ENCODE assay signal across 11 cellular contexts in the genomic region with DNA sequence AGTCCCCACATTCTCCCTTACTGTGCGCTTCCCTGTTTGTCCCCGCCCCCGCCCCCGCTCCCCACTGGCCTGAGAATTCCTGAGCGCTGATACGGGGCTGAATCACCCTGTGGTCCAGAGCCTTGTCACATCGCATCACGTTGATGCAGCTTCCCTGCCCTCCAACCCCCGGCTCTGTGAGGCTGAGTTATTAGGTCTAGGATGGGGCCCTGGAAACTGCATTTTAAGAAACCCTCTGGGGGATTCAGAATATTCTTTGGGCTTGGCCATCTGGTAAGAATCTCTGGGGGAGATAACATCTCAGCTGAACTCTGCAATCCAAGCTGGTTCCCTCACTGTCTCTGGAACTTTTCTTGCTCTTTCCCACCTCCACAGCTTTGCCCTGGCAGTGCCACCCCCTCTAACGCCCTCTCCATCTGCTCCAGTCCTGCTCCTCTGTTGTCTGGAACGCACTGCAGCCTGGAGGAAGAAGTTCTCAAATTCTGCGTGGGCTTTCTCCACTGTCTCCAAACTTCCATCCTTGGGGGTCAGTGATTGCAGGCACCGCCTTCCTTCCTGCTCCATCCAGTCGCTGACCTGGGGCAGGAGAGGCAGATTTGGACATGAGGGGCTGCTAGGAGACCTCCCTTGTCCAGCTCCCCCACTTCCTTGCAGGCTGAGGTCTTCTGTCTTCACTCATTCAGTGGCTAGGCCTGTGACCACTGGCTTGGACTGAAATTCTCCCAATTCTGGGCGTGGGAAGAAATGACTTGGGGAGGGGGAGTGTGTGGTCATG. TPM values are rescaled to one million over a fixed set of nuclear protein-coding genes. Genes with fewer than 3 reads are reported as not detected.
A peak's percentile ranks its signal among the peaks of the same experiment; 100 is the strongest.
DNase-seq lines count a peak whose midpoint lies in the region; ATAC-seq and TF ChIP-seq lines count a peak whose summit lies in the region.
"Had no signal": no experiment of that assay in that cellular context is flagged by ENCODE, and none has a peak within 500 bp of the region (broad histone marks: within the 10 kb centered on the region; RNA-seq: fewer than 3 reads in every experiment).

No MANE protein-coding gene starts in this region.

- peak overlapping the region; percentile 85 for H3K27ac Mint-ChIP-seq in chondrocyte (ENCODE audit: unreplicated experiment)
- peak overlapping the region in 1 of 7 donors; percentile 30 for H3K27ac Mint-ChIP-seq in CD14-positive monocyte
- H3K27ac Mint-ChIP-seq: activated naive CD4-positive, alpha-beta T cell treated with anti-CD3 and anti-CD28 coated beads, Interleukin-2, amount 50 U/mL, for 24 hours had no signal

- no peaks in the 10 kb centered on the region for H3K27me3 Mint-ChIP-seq in chondrocyte (ENCODE audit: low read depth)
- H3K27me3 Mint-ChIP-seq in CD14-positive monocyte (ENCODE audit: low read depth in 3 of 3): peaks cover 2 to 8% (median 6%) of the 10 kb centered on the region in 3 donors
- H3K27me3 Mint-ChIP-seq: activated naive CD4-positive, alpha-beta T cell treated with anti-CD3 and anti-CD28 coated beads, Interleukin-2, amount 50 U/mL, for 24 hours had no signal

- DNase-seq in A172 (ENCODE audit: low spot score) (peak; percentile 95), HS-5 (ENCODE audit: low read depth) (peak; percentile 94), chondrocyte (ENCODE audit: low spot score) (peak; percentile 54), left kidney (ENCODE audit: low read depth, low spot score) (peak; percentile 38), CD14-positive monocyte (ENCODE audit: low spot score) (no peak), NCI-H1105 treated with DMSO at 0.1 percent for 48 hours (lab: John Stamatoyannopoulos, UW) (no peak)

- ATAC-seq in GM21737 (IDR thresholded peaks at IDR 0.05; ENCODE audit: unreplicated experiment): no peak
- no peak for ATAC-seq in GM19023 (IDR thresholded peaks at IDR 0.05; ENCODE audit: unreplicated experiment)

- TF ChIP-seq CTCF in chondrocyte (IDR thresholded peaks at IDR 0.05): peak; percentile 30
- TF ChIP-seq CTCF in CD14-positive monocyte (IDR thresholded peaks at IDR 0.05): no peak

- H3K4me3 Mint-ChIP-seq in chondrocyte (ENCODE audit: unreplicated experiment) (no peak overlapping the region), CD14-positive monocyte (peak overlapping the region in 1 of 2 donors; percentile 10)
- H3K4me3 Mint-ChIP-seq: activated naive CD4-positive, alpha-beta T cell treated with anti-CD3 and anti-CD28 coated beads, Interleukin-2, amount 50 U/mL, for 24 hours; IgD-negative memory B cell had no signal

- no peaks in the 10 kb centered on the region for H3K36me3 Mint-ChIP-seq in chondrocyte (ENCODE audit: low read depth)
- H3K36me3 Mint-ChIP-seq in CD14-positive monocyte: no peaks in the 10 kb centered on the region
- H3K36me3 Mint-ChIP-seq: activated naive CD4-positive, alpha-beta T cell treated with anti-CD3 and anti-CD28 coated beads, Interleukin-2, amount 50 U/mL, for 24 hours; IgD-negative memory B cell had no signal

- no peaks in the 10 kb centered on the region for H3K9me3 Mint-ChIP-seq in chondrocyte (ENCODE audit: low read depth)
- peaks cover 0 to 2% (median 0%) of the 10 kb centered on the region in 7 donors for H3K9me3 Mint-ChIP-seq in CD14-positive monocyte
- H3K9me3 Mint-ChIP-seq: activated naive CD4-positive, alpha-beta T cell treated with anti-CD3 and anti-CD28 coated beads, Interleukin-2, amount 50 U/mL, for 24 hours; IgD-negative memory B cell had no signal

- intact Hi-C loops in CD14-positive monocyte (cut with micrococcal nuclease): no loop called here

- peaks cover 28% of the 10 kb centered on the region for H3K4me1 Mint-ChIP-seq in chondrocyte (ENCODE audit: low read depth)
- H3K4me1 Mint-ChIP-seq in CD14-positive monocyte: peaks cover 20% of the 10 kb centered on the region
- H3K4me1 Mint-ChIP-seq: activated naive CD4-positive, alpha-beta T cell treated with anti-CD3 and anti-CD28 coated beads, Interleukin-2, amount 50 U/mL, for 24 hours had no signal

RNA-seq across cellular contexts. Expression of gene KIAA1755, which starts 42.6 kb away (rescaled TPM):
- total RNA-seq in A172 (2014; rRNA removed; shearing (Covaris generic)): 0.57 and 0.69 TPM in 2 replicates
- total RNA-seq in chondrocyte: 17.6 to 18.8 TPM (median 17.8 TPM) in 3 replicates
- not detected for polyA plus RNA-seq in CD14-positive monocyte
- total RNA-seq: T-helper 2 cell treated with Interferon-gamma antibody and Interleukin-4, amounts not matched to agents 100 ng/mL and 5 ng/mL, for 36 hours had no signal
- polyA plus RNA-seq: IgD-negative memory B cell had no signal

RNA-seq across cellular contexts. Expression of gene TGM2, which starts 52.9 kb away (rescaled TPM):
- 13.9 and 27.0 TPM in 2 replicates for total RNA-seq in A172 (2014; rRNA removed; shearing (Covaris generic))
- 7.1 to 22.3 TPM (median 17.7 TPM) in 3 replicates for total RNA-seq in chondrocyte
- polyA plus RNA-seq in CD14-positive monocyte: 1 to 10 TPM in 1 of 2 donors, under 1 TPM in 1; 0.47 to 1.6 TPM

Comparison
In these comparisons a context has a peak if more than half of its experiments do, and no peak if none do; other contexts are left out.
1. DNase-seq: peak in A172 (single experiment), HS-5 (single experiment), chondrocyte (single experiment) and left kidney (single experiment); none in CD14-positive monocyte (single experiment) and NCI-H1105 treated with DMSO at 0.1 percent for 48 hours (single experiment).
2. RNA of gene KIAA1755, which starts 42.6 kb away (total RNA-seq): 17.6 to 18.8 TPM in chondrocyte; 0.57 to 0.69 TPM in A172; every median in the first group is over 10 times any median in the second.